ENCODE assay signal across 10 cellular contexts in the genomic region with DNA sequence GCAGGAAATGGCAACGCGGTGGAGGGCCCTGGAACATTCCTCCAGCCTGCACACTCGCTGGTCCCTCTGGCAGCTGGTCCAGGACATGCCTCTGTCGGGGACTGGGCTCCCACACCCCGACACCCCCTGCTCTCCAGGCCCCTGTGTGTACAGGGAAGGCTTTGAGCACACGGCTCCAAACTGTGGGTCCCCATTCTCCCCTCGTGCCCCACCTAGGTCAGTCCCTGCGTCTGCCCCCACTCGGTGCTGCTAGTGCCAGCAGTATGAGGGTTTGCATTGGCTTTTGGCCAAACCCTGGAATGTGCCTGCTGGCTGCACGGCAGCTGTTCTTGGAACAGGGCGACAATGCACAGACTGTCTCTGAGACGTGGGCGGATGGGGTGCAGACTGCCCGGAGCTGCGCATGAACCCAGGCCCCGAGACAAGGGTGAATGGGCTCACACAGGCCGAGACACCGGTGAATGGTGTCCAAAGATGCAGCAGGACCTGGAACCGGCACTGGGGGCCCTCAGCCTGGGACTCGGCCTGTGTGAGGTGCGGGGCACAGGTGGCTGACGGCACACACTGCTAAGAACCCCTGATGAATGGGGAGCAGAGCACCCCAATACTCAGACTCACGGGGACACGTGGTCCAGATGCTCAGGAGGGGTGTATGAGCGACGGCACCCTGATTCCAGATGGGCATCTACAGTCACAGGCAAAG. TPM values are rescaled to one million over a fixed set of nuclear protein-coding genes. Genes with fewer than 3 reads are reported as not detected.
DNase-seq lines count a peak whose midpoint lies in the region; ATAC-seq, FAIRE-seq and TF ChIP-seq lines count a peak whose summit lies in the region.
"Had no signal": no experiment of that assay in that cellular context is flagged by ENCODE, and none has a peak within 500 bp of the region (broad histone marks: within the 10 kb centered on the region; RNA-seq: fewer than 3 reads in every experiment).

No MANE protein-coding gene starts in this region.

- H4K20me1 ChIP-seq in MM.1S (ENCODE audit: insufficient read depth, low read length) = no peaks in the 10 kb centered on the region

- H3K27me3 ChIP-seq in bronchial epithelial cell (ENCODE audit: control insufficient read depth, insufficient read depth, low read length) = no peaks in the 10 kb centered on the region
- peaks cover 96% of the 10 kb centered on the region for H3K27me3 ChIP-seq in MM.1S (replicated peaks; ENCODE audit: insufficient read depth, low read length)
- H3K27me3 ChIP-seq: neutrophil had no signal

- no peaks in the 10 kb centered on the region for H3F3A ChIP-seq in MM.1S (ENCODE audit: insufficient read depth, low read length)

- H3K4me3 Mint-ChIP-seq in mesothelial cell of epicardium = no peak overlapping the region

- H3K36me3 ChIP-seq in bronchial epithelial cell (ENCODE audit: control insufficient read depth, insufficient read depth, low read length) (no peaks in the 10 kb centered on the region), MM.1S (replicated peaks; ENCODE audit: insufficient read depth, low read length) (no peaks in the 10 kb centered on the region)
- H3K36me3 ChIP-seq: neutrophil had no signal

- H3K27me3 Mint-ChIP-seq in mesothelial cell of epicardium (ENCODE audit: low read depth) = no peaks in the 10 kb centered on the region

- H3K4me1 Mint-ChIP-seq in mesothelial cell of epicardium = peaks cover 42% of the 10 kb centered on the region

- peak; percentile 41 for DNase-seq in AG09309 (ENCODE audit: low read depth)
- DNase-seq in NCI-H2029 treated with DMSO at 0.1 percent for 48 hours (lab: John Stamatoyannopoulos, UW) = peak; percentile 68
- DNase-seq in bronchial epithelial cell (ENCODE audit: low read depth) = peak; percentile 64
- DNase-seq in mesothelial cell of epicardium (ENCODE audit: low spot score in 2 of 2, unreplicated experiment in 2 of 2) = peak in 1 of 2 experiments; percentile 68
- no peak for DNase-seq in MM.1S

- H3K27ac Mint-ChIP-seq in mesothelial cell of epicardium = peak overlapping the region; percentile 40

- H3K4me2 ChIP-seq in MM.1S (ENCODE audit: low read depth, low read length) = no peak overlapping the region

- no peak for TF ChIP-seq POLR2A in GM18505 (IDR thresholded peaks at IDR 0.05; ENCODE audit: borderline replicate concordance, extremely low read depth, insufficient read depth, insufficient read length)

- ATAC-seq in GM18505 (IDR thresholded peaks at IDR 0.05; ENCODE audit: unreplicated experiment) (no peak), GM18498 (IDR thresholded peaks at IDR 0.05; ENCODE audit: unreplicated experiment) (no peak), HG03432 (IDR thresholded peaks at IDR 0.05; ENCODE audit: unreplicated experiment) (no peak)

- H3K27ac ChIP-seq in MM.1S (ENCODE audit: low read length) = no peak overlapping the region
- H3K27ac ChIP-seq: neutrophil had no signal

- no peaks in the 10 kb centered on the region for H3K79me2 ChIP-seq in MM.1S (ENCODE audit: low read length)

- no peaks in the 10 kb centered on the region for H3K36me3 Mint-ChIP-seq in mesothelial cell of epicardium

- H3K9me3 ChIP-seq in MM.1S (replicated peaks; ENCODE audit: insufficient read depth, low read length) = no peaks in the 10 kb centered on the region
- H3K9me3 ChIP-seq: neutrophil had no signal

- H3K4me3 ChIP-seq in AG09309 (ENCODE audit: control insufficient read depth, low read depth, low read length) = no peak overlapping the region
- H3K4me3 ChIP-seq in bronchial epithelial cell (ENCODE audit: low read depth, low read length) = no peak overlapping the region
- H3K4me3 ChIP-seq in MM.1S (ENCODE audit: low read length) = no peak overlapping the region

- H3K9me2 ChIP-seq in MM.1S (replicated peaks; ENCODE audit: insufficient read depth, low read length) = no peaks in the 10 kb centered on the region

- H3K9ac ChIP-seq in MM.1S (ENCODE audit: low read length) = no peak overlapping the region

- TF ChIP-seq CTCF in AG09309 (IDR thresholded peaks at IDR 0.05; ENCODE audit: control insufficient read depth, insufficient read depth, low read depth, low read length, missing control alignments) (peak; percentile 1), bronchial epithelial cell (IDR thresholded peaks at IDR 0.05; ENCODE audit: insufficient read depth, low read length, severe bottlenecking) (no peak), mesothelial cell of epicardium (IDR thresholded peaks at IDR 0.05; ENCODE audit: unreplicated experiment) (no peak), MM.1S (IDR thresholded peaks at IDR 0.05; ENCODE audit: low read length) (no peak)

- no peak for FAIRE-seq in bronchial epithelial cell (lab: Jason Lieb, UNC)

- H3K9me3 Mint-ChIP-seq in mesothelial cell of epicardium = no peaks in the 10 kb centered on the region

- H2AFZ ChIP-seq in MM.1S (ENCODE audit: low read length) = no peak overlapping the region

- H3K4me1 ChIP-seq in MM.1S (ENCODE audit: low read length) = no peaks in the 10 kb centered on the region

RNA-seq across cellular contexts. Expression of gene SYT8, which starts 7.5 kb away (rescaled TPM):
- total RNA-seq in bronchial epithelial cell = 0.53 and 1.5 TPM in 2 replicates
- 1.2 to 2.1 TPM (median 1.9 TPM) in 3 replicates for total RNA-seq in mesothelial cell of epicardium
- total RNA-seq: T-helper 2 cell treated with Interferon-gamma antibody and Interleukin-4, amounts not matched to agents 100 ng/mL and 5 ng/mL, for 36 hours had no signal

RNA-seq across cellular contexts. Expression of gene TNNI2, which starts 11.5 kb away (rescaled TPM):
- total RNA-seq in bronchial epithelial cell (0.26 TPM in 1 of 2 replicates, not detected in the other), mesothelial cell of epicardium (0.59 to 1.3 TPM in 2 of 3 replicates, not detected in the other)

RNA-seq across cellular contexts. Expression of gene LSP1, which starts 25.6 kb away (rescaled TPM):
- total RNA-seq in bronchial epithelial cell (0.26 TPM in 2 replicates), mesothelial cell of epicardium (4.9 to 5.2 TPM (median 4.9 TPM) in 3 replicates)
